Comparison of ENCODE assay signal across 9 cellular contexts in genomic region chr12:96427269-96427729, GRCh38. TPM values are rescaled to one million over a fixed set of nuclear protein-coding genes. Genes with fewer than 3 reads are reported as not detected.
DNase-seq lines count a peak whose midpoint lies in the region; ATAC-seq and TF ChIP-seq lines count a peak whose summit lies in the region.
"Had no signal": no experiment of that assay in that cellular context is flagged by ENCODE, and none has a peak within 500 bp of the region (broad histone marks: within the 10 kb centered on the region; RNA-seq: fewer than 3 reads in every experiment).

No MANE protein-coding gene starts in this region.

- H3K4me1 ChIP-seq in DND-41 (ENCODE audit: insufficient read depth, low read length) (peaks cover 8% of the 10 kb centered on the region), mesendoderm (ENCODE audit: control insufficient read depth, low read depth, low read length) (no peaks in the 10 kb centered on the region), upper lobe of left lung (peaks cover 0 to 10% (median 5%) of the 10 kb centered on the region in 4 donors)

- H3K79me1 ChIP-seq in mesendoderm (ENCODE audit: low read length) = no peaks in the 10 kb centered on the region

- no peak overlapping the region for H3K4me2 ChIP-seq in DND-41 (ENCODE audit: insufficient read depth, low read length)
- no peak overlapping the region for H3K4me2 ChIP-seq in mesendoderm (ENCODE audit: low read length)

- H3K4me3 ChIP-seq in DND-41 (ENCODE audit: low read depth in 1 of 2, low read length in 2 of 2) (no peak overlapping the region), mesendoderm (ENCODE audit: low read length) (no peak overlapping the region), upper lobe of left lung (no peak overlapping the region)

- peak overlapping the region; percentile 2 for H3K56ac ChIP-seq in mesendoderm (ENCODE audit: low read length)

- H3K79me2 ChIP-seq in DND-41 (ENCODE audit: insufficient read depth, low read length) (no peaks in the 10 kb centered on the region), mesendoderm (ENCODE audit: control insufficient read depth, insufficient read depth, low read length) (no peaks in the 10 kb centered on the region)

- no peak for TF ChIP-seq POLR2A in upper lobe of left lung (IDR thresholded peaks at IDR 0.05)

- H2AK5ac ChIP-seq in mesendoderm (ENCODE audit: low read length) = no peak overlapping the region

- no peak overlapping the region for H3K4ac ChIP-seq in mesendoderm (ENCODE audit: low read depth, low read length)

- H3K9me3 ChIP-seq in DND-41 (ENCODE audit: insufficient read depth, low read length, severe bottlenecking) (no peaks in the 10 kb centered on the region), upper lobe of left lung (no peaks in the 10 kb centered on the region)

- H2BK120ac ChIP-seq in mesendoderm (ENCODE audit: low read depth, low read length) = no peak overlapping the region

- H3K36me3 ChIP-seq in DND-41 (ENCODE audit: insufficient read depth, low read length) (no peaks in the 10 kb centered on the region), mesendoderm (ENCODE audit: control insufficient read depth, insufficient read depth, low read length) (no peaks in the 10 kb centered on the region), upper lobe of left lung (no peaks in the 10 kb centered on the region)

- H3K18ac ChIP-seq in mesendoderm (ENCODE audit: low read length) = no peak overlapping the region

- H3K27me3 ChIP-seq in DND-41 (ENCODE audit: insufficient read depth, low read length, poor library complexity) = no peaks in the 10 kb centered on the region
- H3K27me3 ChIP-seq in mesendoderm (ENCODE audit: insufficient read depth, low read length, poor library complexity) = no peaks in the 10 kb centered on the region
- H3K27me3 ChIP-seq in upper lobe of left lung = no peaks in the 10 kb centered on the region

- 0 out of 2 replicates have a peak overlapping the region, but pooled peaks have one; percentile 2 for H2AFZ ChIP-seq in DND-41 (ENCODE audit: low read depth, low read length)

- no peak overlapping the region for H4K5ac ChIP-seq in mesendoderm (ENCODE audit: low read length)

- H2BK15ac ChIP-seq in mesendoderm (replicated peaks; ENCODE audit: low read depth) = no peak overlapping the region

- TF ChIP-seq EP300 in upper lobe of left lung (IDR thresholded peaks at IDR 0.05) = peak in 1 of 4 donors; percentile 36

- DNase-seq in DND-41 (peak; percentile 46), dedifferentiated amniotic fluid mesenchymal stem cell (ENCODE audit: extremely low spot score) (peak; percentile 99), mesendoderm (peak; percentile 86), upper lobe of left lung (no peak)

- H3K9ac ChIP-seq in DND-41 (ENCODE audit: low read depth, low read length) (no peak overlapping the region), mesendoderm (ENCODE audit: low read length) (no peak overlapping the region)

- H3K23ac ChIP-seq in mesendoderm (ENCODE audit: low read length) = no peak overlapping the region

- H2BK5ac ChIP-seq in mesendoderm (ENCODE audit: low read length) = no peak overlapping the region

- ATAC-seq in DND-41 (ENCODE audit: insufficient read depth, low read depth) (peak; percentile 72), upper lobe of left lung (ENCODE audit: low FRiP score in 2 of 2) (peak; percentile 85 to 96), GM18520 (IDR thresholded peaks at IDR 0.05; ENCODE audit: unreplicated experiment) (no peak), GM21786 (IDR thresholded peaks at IDR 0.05; ENCODE audit: unreplicated experiment) (no peak), HG02840 (IDR thresholded peaks at IDR 0.05; ENCODE audit: low FRiP score, unreplicated experiment) (no peak)

- H3K27ac ChIP-seq in DND-41 (ENCODE audit: low read length) (no peak overlapping the region), mesendoderm (ENCODE audit: low read depth, low read length) (no peak overlapping the region), upper lobe of left lung (peak overlapping the region; percentile 47 to 83 (median 64))
- H3K27ac ChIP-seq: HL-60 had no signal

- no peak overlapping the region for H4K8ac ChIP-seq in mesendoderm (ENCODE audit: low read depth, low read length)

- H4K20me1 ChIP-seq in DND-41 (ENCODE audit: insufficient read depth, low read length) = no peaks in the 10 kb centered on the region

- WGBS in mesendoderm (ENCODE audit: extremely low coverage, insufficient coverage, low lambda C conversion rate) = 100% methylated on average over 1 of the region's 6 CpGs
- WGBS in upper lobe of left lung, 2 donors = 47 to 51% methylated on average over 6 of the region's 6 CpGs

- TF ChIP-seq CTCF in DND-41 (IDR thresholded peaks at IDR 0.05; ENCODE audit: borderline replicate concordance, extremely low read depth, low read length, poor library complexity, severe bottlenecking) (no peak), upper lobe of left lung (IDR thresholded peaks at IDR 0.05) (no peak)

TF ChIP-seq in PFSK-1, 5 proteins besides CTCF, POLR2A, EP300 and RAD21:
- TF ChIP-seq FOXP2 (optimal IDR thresholded peaks at IDR 0.05; ENCODE audit: borderline replicate concordance, extremely low read depth, extremely low read length, insufficient read depth) = peak; percentile 94
- TF ChIP-seq, protein P1, sequence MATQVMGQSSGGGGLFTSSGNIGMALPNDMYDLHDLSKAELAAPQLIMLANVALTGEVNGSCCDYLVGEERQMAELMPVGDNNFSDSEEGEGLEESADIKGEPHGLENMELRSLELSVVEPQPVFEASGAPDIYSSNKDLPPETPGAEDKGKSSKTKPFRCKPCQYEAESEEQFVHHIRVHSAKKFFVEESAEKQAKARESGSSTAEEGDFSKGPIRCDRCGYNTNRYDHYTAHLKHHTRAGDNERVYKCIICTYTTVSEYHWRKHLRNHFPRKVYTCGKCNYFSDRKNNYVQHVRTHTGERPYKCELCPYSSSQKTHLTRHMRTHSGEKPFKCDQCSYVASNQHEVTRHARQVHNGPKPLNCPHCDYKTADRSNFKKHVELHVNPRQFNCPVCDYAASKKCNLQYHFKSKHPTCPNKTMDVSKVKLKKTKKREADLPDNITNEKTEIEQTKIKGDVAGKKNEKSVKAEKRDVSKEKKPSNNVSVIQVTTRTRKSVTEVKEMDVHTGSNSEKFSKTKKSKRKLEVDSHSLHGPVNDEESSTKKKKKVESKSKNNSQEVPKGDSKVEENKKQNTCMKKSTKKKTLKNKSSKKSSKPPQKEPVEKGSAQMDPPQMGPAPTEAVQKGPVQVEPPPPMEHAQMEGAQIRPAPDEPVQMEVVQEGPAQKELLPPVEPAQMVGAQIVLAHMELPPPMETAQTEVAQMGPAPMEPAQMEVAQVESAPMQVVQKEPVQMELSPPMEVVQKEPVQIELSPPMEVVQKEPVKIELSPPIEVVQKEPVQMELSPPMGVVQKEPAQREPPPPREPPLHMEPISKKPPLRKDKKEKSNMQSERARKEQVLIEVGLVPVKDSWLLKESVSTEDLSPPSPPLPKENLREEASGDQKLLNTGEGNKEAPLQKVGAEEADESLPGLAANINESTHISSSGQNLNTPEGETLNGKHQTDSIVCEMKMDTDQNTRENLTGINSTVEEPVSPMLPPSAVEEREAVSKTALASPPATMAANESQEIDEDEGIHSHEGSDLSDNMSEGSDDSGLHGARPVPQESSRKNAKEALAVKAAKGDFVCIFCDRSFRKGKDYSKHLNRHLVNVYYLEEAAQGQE (IDR thresholded peaks at IDR 0.05; ENCODE audit: insufficient read depth in 1 of 2, low read depth in 2 of 2, low read length in 2 of 2) = peak in 1 of 2 experiments; percentile 40; a peak in 1 of 4 replicates
- peak; percentile 48; the same call in 1 of the 2 replicates for TF ChIP-seq POLR2AphosphoS5 (IDR thresholded peaks at IDR 0.05; ENCODE audit: low read depth, low read length)
- no peak for TF ChIP-seq SIN3A (IDR thresholded peaks at IDR 0.05; ENCODE audit: borderline replicate concordance, insufficient read depth, low read length)
- TF ChIP-seq TAF1 (IDR thresholded peaks at IDR 0.05; ENCODE audit: borderline replicate concordance, insufficient read depth, low read length) = 0 out of 2 replicates have a peak, but pooled peaks have one; percentile 44

RNA-seq across cellular contexts. Expression of gene CDK17, which starts 27.1 kb away (rescaled TPM):
- 22.1 TPM for polyA plus RNA-seq in PFSK-1 (2012; ENCODE audit: insufficient read length, low read depth)
- polyA plus RNA-seq in mesendoderm (2013, experiment 1 of 2) = 12.7 TPM
- polyA plus RNA-seq in mesendoderm (2013, experiment 2 of 2) = 12.7 TPM
- 10 to 100 TPM; 31.5 to 71.8 (median 42.5) TPM for total RNA-seq in upper lobe of left lung

Comparison
In these comparisons a context has a peak if more than half of its experiments do, and no peak if none do; other contexts are left out.
1. ATAC-seq: peak in DND-41 (single experiment) and upper lobe of left lung (2 of 2); none in GM18520 (single experiment), GM21786 (single experiment) and HG02840 (single experiment).
2. DNase-seq: peak in DND-41 (single experiment), dedifferentiated amniotic fluid mesenchymal stem cell (single experiment) and mesendoderm (single experiment); none in upper lobe of left lung (0 of 2).
3. H3K27ac ChIP-seq: peak in upper lobe of left lung (4 of 4); none in DND-41 (single experiment) and mesendoderm (single experiment).